In the genomic region with DNA sequence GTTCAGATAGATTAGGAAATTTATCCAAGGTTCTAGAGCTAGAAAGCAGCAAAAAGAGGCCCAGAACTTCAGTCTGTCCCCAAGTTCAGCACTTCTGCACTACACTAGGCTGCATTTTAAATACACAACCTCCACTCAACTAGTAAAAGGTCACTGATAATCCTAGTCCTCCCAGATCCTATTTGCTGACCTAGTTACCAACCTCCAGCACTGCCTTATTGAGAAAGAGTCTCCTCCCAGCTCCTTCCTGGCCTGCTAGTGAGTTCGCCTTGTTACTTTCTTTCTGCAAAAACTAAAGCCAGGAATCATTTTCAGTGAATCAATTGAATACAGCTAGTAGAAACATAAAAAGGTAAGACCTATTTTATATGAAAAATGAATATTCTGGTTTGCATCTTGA, we compare ENCODE assay signal across 18 cellular contexts.
DNase-seq lines count a peak whose midpoint lies in the region; ATAC-seq and TF ChIP-seq lines count a peak whose summit lies in the region.
"Had no signal": no experiment of that assay in that cellular context is flagged by ENCODE, and none has a peak within 500 bp of the region (broad histone marks: within the 10 kb centered on the region; RNA-seq: fewer than 3 reads in every experiment).

No MANE protein-coding gene starts in this region.

- H3K36me3 ChIP-seq in CD8-positive, alpha-beta T cell (ENCODE audit: insufficient read depth, low read length): no peaks in the 10 kb centered on the region
- H3K36me3 ChIP-seq in left lung: no peaks in the 10 kb centered on the region
- no peaks in the 10 kb centered on the region for H3K36me3 ChIP-seq in stomach
- H3K36me3 ChIP-seq in effector memory CD4-positive, alpha-beta T cell (ENCODE audit: control insufficient read depth, insufficient read depth, low read length): no peaks in the 10 kb centered on the region
- H3K36me3 ChIP-seq: BLaER1 had no signal

- H3K4me3 Mint-ChIP-seq in CD8-positive, alpha-beta T cell: no peak overlapping the region
- H3K4me3 Mint-ChIP-seq: CD8-positive, alpha-beta memory T cell; HFFc6 had no signal

- H3K4me1 ChIP-seq in CD8-positive, alpha-beta T cell (ENCODE audit: insufficient read depth, low read length): peaks cover 17% of the 10 kb centered on the region
- no peaks in the 10 kb centered on the region for H3K4me1 ChIP-seq in left lung
- peaks cover 0 to 8% (median 6%) of the 10 kb centered on the region in 4 donors for H3K4me1 ChIP-seq in stomach
- no peaks in the 10 kb centered on the region for H3K4me1 ChIP-seq in effector memory CD4-positive, alpha-beta T cell (ENCODE audit: control insufficient read depth, insufficient read depth, low read length, poor library complexity, severe bottlenecking)
- H3K4me1 ChIP-seq: A549, BLaER1 had no signal

- peaks cover 30% of the 10 kb centered on the region for H3K4me1 Mint-ChIP-seq in CD8-positive, alpha-beta T cell (ENCODE audit: low read depth)
- H3K4me1 Mint-ChIP-seq: CD8-positive, alpha-beta memory T cell had no signal

- no peak for TF ChIP-seq EP300 in stomach (IDR thresholded peaks at IDR 0.05)

- H3K27ac ChIP-seq in CD8-positive, alpha-beta T cell (ENCODE audit: low read depth, low read length): no peak overlapping the region
- H3K27ac ChIP-seq in left lung (no peak overlapping the region), stomach (peak overlapping the region in 3 of 5 donors; percentile 14 to 38 (median 23))
- H3K27ac ChIP-seq in effector memory CD4-positive, alpha-beta T cell (ENCODE audit: insufficient read depth, low read length, poor library complexity, severe bottlenecking): no peak overlapping the region
- H3K27ac ChIP-seq: A549, BLaER1, HL-60 had no signal

- intact Hi-C loops in CD8-positive, alpha-beta T cell (cut with DNase I, micrococcal nuclease): no loop called here
- intact Hi-C loops in left lung (cut with DNase I): no loop called here
- intact Hi-C loops in stomach (cut with DNase I; ENCODE audit: low total_unique reads): no loop called here

- H3K9me3 ChIP-seq in CD8-positive, alpha-beta T cell (ENCODE audit: low read length): no peaks in the 10 kb centered on the region
- H3K9me3 ChIP-seq in left lung (no peaks in the 10 kb centered on the region), stomach (no peaks in the 10 kb centered on the region)
- no peaks in the 10 kb centered on the region for H3K9me3 ChIP-seq in effector memory CD4-positive, alpha-beta T cell (ENCODE audit: control insufficient read depth, low read length)
- H3K9me3 ChIP-seq: A549, BLaER1 had no signal

- TF ChIP-seq POLR2A in stomach (IDR thresholded peaks at IDR 0.05): no peak

- ATAC-seq in CD8-positive, alpha-beta T cell: no peak
- ATAC-seq in left lung: peak; percentile 64
- ATAC-seq: A549, HCT116 had no signal

- H3K9me3 Mint-ChIP-seq in CD8-positive, alpha-beta T cell: no peaks in the 10 kb centered on the region
- H3K9me3 Mint-ChIP-seq: CD8-positive, alpha-beta memory T cell; HFFc6 had no signal

- H3K4me3 ChIP-seq in CD8-positive, alpha-beta T cell (ENCODE audit: low read depth, low read length): no peak overlapping the region
- H3K4me3 ChIP-seq in left lung: no peak overlapping the region
- H3K4me3 ChIP-seq in stomach: no peak overlapping the region
- H3K4me3 ChIP-seq in effector memory CD4-positive, alpha-beta T cell (ENCODE audit: insufficient read depth, low read depth, low read length, poor library complexity, severe bottlenecking): no peak overlapping the region
- H3K4me3 ChIP-seq: A549, BLaER1 had no signal

- POLR2A ChIA-PET in CD8-positive, alpha-beta T cell (lab: Charles Lee): interaction anchor here (1.4 kb wide), 1 partner anchor 129 kb away, joined by 3 read pairs; no protein-coding TSS in a partner anchor

- no peak for TF ChIP-seq CTCF in CD8-positive, alpha-beta T cell (IDR thresholded peaks at IDR 0.05)
- no peak for TF ChIP-seq CTCF in left lung (IDR thresholded peaks at IDR 0.05)
- TF ChIP-seq CTCF in stomach (IDR thresholded peaks at IDR 0.05): no peak

- WGBS in stomach, 5 donors: 28 to 64% (median 47%) methylated on average over 1 of the region's 1 CpG

- peak overlapping the region; percentile 58 for H3K27ac Mint-ChIP-seq in CD8-positive, alpha-beta T cell
- H3K27ac Mint-ChIP-seq: CD8-positive, alpha-beta memory T cell; HFFc6 had no signal

- H3K36me3 Mint-ChIP-seq in CD8-positive, alpha-beta T cell: no peaks in the 10 kb centered on the region
- H3K36me3 Mint-ChIP-seq: CD8-positive, alpha-beta memory T cell had no signal

- no peaks in the 10 kb centered on the region for H3K27me3 ChIP-seq in CD8-positive, alpha-beta T cell (ENCODE audit: insufficient read depth, low read length)
- H3K27me3 ChIP-seq in left lung: peaks cover 0 to 5% of the 10 kb centered on the region in 2 donors
- no peaks in the 10 kb centered on the region for H3K27me3 ChIP-seq in stomach
- no peaks in the 10 kb centered on the region for H3K27me3 ChIP-seq in effector memory CD4-positive, alpha-beta T cell (replicated peaks; ENCODE audit: control insufficient read depth, insufficient read depth, low read length, poor library complexity, severe bottlenecking)
- H3K27me3 ChIP-seq: BLaER1 had no signal

- DNase-seq in CD8-positive, alpha-beta T cell: no peak
- peak; percentile 41 for DNase-seq in DMS53 treated with DMSO at 0.1 percent for 48 hours (lab: John Stamatoyannopoulos, UW; ENCODE audit: unreplicated experiment)
- no peak for DNase-seq in left lung
- no peak for DNase-seq in stomach
- DNase-seq in cerebellum (ENCODE audit: low spot score): no peak
- no peak for DNase-seq in activated naive CD4-positive, alpha-beta T cell treated with Interleukin-2 at 50 U/mL for 16 hours
- no peak for DNase-seq in effector memory CD4-positive, alpha-beta T cell
- DNase-seq: CD8-positive, alpha-beta memory T cell; COR-L47; DMS 273 treated with DMSO at 0.1 percent for 48 hours; GF-D8; GOT3; H7; HFFc6 had no signal

- no peaks in the 10 kb centered on the region for H3K27me3 Mint-ChIP-seq in CD8-positive, alpha-beta T cell (ENCODE audit: low read depth)

- CTCF ChIA-PET in CD8-positive, alpha-beta T cell (lab: Charles Lee): no interaction called here

Comparison
In these comparisons a context has a peak if more than half of its experiments do, and no peak if none do; other contexts are left out.
1. H3K27ac ChIP-seq: peak in stomach (3 of 5); none in CD8-positive, alpha-beta T cell (single experiment), left lung (0 of 2) and effector memory CD4-positive, alpha-beta T cell (single experiment).